ENCODE assay signal across 10 cellular contexts in genomic region chr17:8832711-8833352, GRCh38. TPM values are rescaled to one million over a fixed set of nuclear protein-coding genes. Genes with fewer than 3 reads are reported as not detected.
DNase-seq lines count a peak whose midpoint lies in the region; TF ChIP-seq lines count a peak whose summit lies in the region.
"Had no signal": no experiment of that assay in that cellular context is flagged by ENCODE, and none has a peak within 500 bp of the region (broad histone marks: within the 10 kb centered on the region; RNA-seq: fewer than 3 reads in every experiment).

No MANE protein-coding gene starts in this region.

- no peaks in the 10 kb centered on the region for H3K79me2 ChIP-seq in OCI-LY3 (ENCODE audit: low read length)
- H3K79me2 ChIP-seq in smooth muscle cell (ENCODE audit: low read depth) = no peaks in the 10 kb centered on the region

- no peaks in the 10 kb centered on the region for H3K9me3 Mint-ChIP-seq in chondrocyte (ENCODE audit: low read depth)
- H3K9me3 Mint-ChIP-seq: dendritic cell treated with granulocyte-macrophage colony-stimulating factor and Interleukin-4, amounts not matched to agents 40 ng/mL and 50 ng/mL, for 4 days had no signal

- H3K36me3 ChIP-seq in OCI-LY3 (replicated peaks; ENCODE audit: low read depth, low read length) (no peaks in the 10 kb centered on the region), smooth muscle cell (ENCODE audit: low read depth) (no peaks in the 10 kb centered on the region)

- H2AFZ ChIP-seq in OCI-LY3 (ENCODE audit: low read depth, low read length) (no peak overlapping the region), smooth muscle cell (ENCODE audit: low read depth) (no peak overlapping the region)

- H3K27ac Mint-ChIP-seq in chondrocyte (ENCODE audit: unreplicated experiment) = no peak overlapping the region
- H3K27ac Mint-ChIP-seq: dendritic cell treated with granulocyte-macrophage colony-stimulating factor and Interleukin-4, amounts not matched to agents 40 ng/mL and 50 ng/mL, for 4 days had no signal

- no peak overlapping the region for H3K4me3 Mint-ChIP-seq in chondrocyte (ENCODE audit: unreplicated experiment)
- H3K4me3 Mint-ChIP-seq: dendritic cell treated with granulocyte-macrophage colony-stimulating factor and Interleukin-4, amounts not matched to agents 40 ng/mL and 50 ng/mL, for 4 days had no signal

- H3K9ac ChIP-seq in OCI-LY3 (ENCODE audit: low read length) (no peak overlapping the region), smooth muscle cell (ENCODE audit: low read depth) (no peak overlapping the region)

- TF ChIP-seq CTCF in GM10266 (IDR thresholded peaks at IDR 0.05; ENCODE audit: control insufficient read depth, insufficient read depth, low read depth, missing control alignments) (peak; percentile 60), OCI-LY3 (IDR thresholded peaks at IDR 0.05; ENCODE audit: low read depth, low read length) (peak; percentile 36), chondrocyte (IDR thresholded peaks at IDR 0.05) (peak; percentile 69), smooth muscle cell (IDR thresholded peaks at IDR 0.05; ENCODE audit: borderline replicate concordance, insufficient read depth, poor library complexity, severe bottlenecking) (peak; percentile 52)

- H3K4me2 ChIP-seq in OCI-LY3 (ENCODE audit: low read length) = no peak overlapping the region
- H3K4me2 ChIP-seq in smooth muscle cell = no peak overlapping the region

- WGBS in smooth muscle cell (ENCODE audit: low lambda C conversion rate) = 45% methylated on average over 32 of the region's 33 CpGs

- H3K27me3 ChIP-seq in OCI-LY3 (ENCODE audit: low read depth, low read length) = no peaks in the 10 kb centered on the region
- H3K27me3 ChIP-seq in smooth muscle cell (ENCODE audit: low read depth) = no peaks in the 10 kb centered on the region

- H3K4me3 ChIP-seq in OCI-LY3 (ENCODE audit: low read length) (no peak overlapping the region), smooth muscle cell (no peak overlapping the region)

- peaks cover 8% of the 10 kb centered on the region for H3K27me3 Mint-ChIP-seq in chondrocyte (ENCODE audit: low read depth)
- H3K27me3 Mint-ChIP-seq: dendritic cell treated with granulocyte-macrophage colony-stimulating factor and Interleukin-4, amounts not matched to agents 40 ng/mL and 50 ng/mL, for 4 days had no signal

- no peak overlapping the region for H3K27ac ChIP-seq in OCI-LY3 (ENCODE audit: low read length)
- no peak overlapping the region for H3K27ac ChIP-seq in smooth muscle cell (ENCODE audit: low read depth)

- no peaks in the 10 kb centered on the region for H3K9me3 ChIP-seq in OCI-LY3 (ENCODE audit: insufficient read depth, low read length)
- H3K9me3 ChIP-seq in smooth muscle cell (replicated peaks; ENCODE audit: low read depth) = no peaks in the 10 kb centered on the region

- no peaks in the 10 kb centered on the region for H3F3A ChIP-seq in smooth muscle cell (ENCODE audit: low read depth)

- no peaks in the 10 kb centered on the region for H3K4me1 Mint-ChIP-seq in chondrocyte (ENCODE audit: low read depth)

- H4K20me1 ChIP-seq in OCI-LY3 (ENCODE audit: insufficient read depth, low read length) (no peaks in the 10 kb centered on the region), smooth muscle cell (ENCODE audit: low read depth) (no peaks in the 10 kb centered on the region)

- H3K4me1 ChIP-seq in OCI-LY3 (ENCODE audit: low read length) (no peaks in the 10 kb centered on the region), smooth muscle cell (ENCODE audit: low read depth) (no peaks in the 10 kb centered on the region)

- DNase-seq in GM10266 (ENCODE audit: extremely low spot score) (no peak), chondrocyte (ENCODE audit: low spot score) (no peak), smooth muscle cell (lab: John Stamatoyannopoulos, UW; ENCODE audit: unreplicated experiment) (no peak), COR-L47 (lab: John Stamatoyannopoulos, UW) (no peak), NCI-H2227 treated with DMSO at 0.1 percent for 48 hours (lab: John Stamatoyannopoulos, UW) (no peak), SW 1271 (lab: John Stamatoyannopoulos, UW) (no peak), A172 (ENCODE audit: low spot score) (no peak)

- no peaks in the 10 kb centered on the region for H3K36me3 Mint-ChIP-seq in chondrocyte (ENCODE audit: low read depth)

RNA-seq across cellular contexts. Expression of gene MFSD6L, which starts 33.7 kb away (rescaled TPM):
- not detected in 3 replicates for total RNA-seq in chondrocyte
- total RNA-seq in smooth muscle cell = 0.13 and 0.49 TPM in 2 replicates
- polyA plus RNA-seq in smooth muscle cell = 0.41 TPM in 1 of 2 replicates, not detected in the other
- total RNA-seq in A172 (2014; rRNA removed; shearing (Covaris generic)) = not detected in 2 replicates
- total RNA-seq: HT1080 had no signal

RNA-seq across cellular contexts. Expression of gene PIK3R6, which starts 34.6 kb away (rescaled TPM):
- total RNA-seq in chondrocyte = not detected in 3 replicates
- not detected in 2 replicates for total RNA-seq in smooth muscle cell
- polyA plus RNA-seq in smooth muscle cell = not detected in 2 replicates
- not detected in 2 replicates for total RNA-seq in A172 (2014; rRNA removed; shearing (Covaris generic))
- total RNA-seq: HT1080 had no signal
